ENCODE assay signal across 1 cellular context in the genomic region with DNA sequence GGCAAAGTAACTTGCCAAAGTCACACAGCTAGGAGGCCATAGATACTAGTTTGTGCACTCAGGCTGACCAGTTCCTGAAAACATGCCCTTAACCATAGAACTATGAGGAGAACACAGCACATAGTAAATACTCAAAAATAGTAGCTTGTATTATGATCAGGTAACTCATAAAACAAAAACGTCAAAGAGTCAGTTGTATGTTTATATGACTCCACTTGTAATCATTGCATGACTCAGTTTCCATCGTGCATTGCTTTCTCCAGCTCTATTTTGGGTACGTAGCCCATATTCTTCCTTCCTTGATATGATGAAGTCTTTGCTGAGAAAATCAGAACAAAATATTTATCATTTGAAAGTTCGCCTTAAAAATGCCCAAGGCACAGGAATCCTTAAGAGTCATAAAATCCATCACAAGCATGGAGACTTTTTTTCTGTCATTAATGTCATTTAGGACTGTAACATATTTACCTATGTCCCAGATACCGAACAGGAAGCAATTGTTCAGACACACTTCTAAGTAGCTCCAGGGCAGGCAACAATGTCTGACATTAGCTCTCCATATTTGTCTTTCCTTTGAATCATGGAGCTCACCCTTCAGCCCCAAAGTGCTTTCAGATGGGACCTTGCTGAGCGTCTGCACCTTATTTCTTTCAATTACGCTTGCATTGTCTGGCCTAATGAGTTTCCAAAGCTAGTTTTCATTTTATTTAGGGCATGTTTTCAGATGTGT.
TF ChIP-seq lines count a peak whose summit lies in the region.

No MANE protein-coding gene starts in this region.

TF ChIP-seq in IMR-90, 13 proteins besides CTCF, POLR2A, EP300 and RAD21:
- TF ChIP-seq RFX5 (IDR thresholded peaks at IDR 0.05; ENCODE audit: low read depth, low read length) (no peak), BHLHE40 (IDR thresholded peaks at IDR 0.05; ENCODE audit: low read depth, low read length) (no peak), FOS (IDR thresholded peaks at IDR 0.05; ENCODE audit: low read depth, low read length) (no peak), CHD1 (IDR thresholded peaks at IDR 0.05; ENCODE audit: low read depth, low read length) (no peak), RCOR1 (IDR thresholded peaks at IDR 0.05; ENCODE audit: insufficient replicate concordance, low read length) (no peak), NFE2L2 (IDR thresholded peaks at IDR 0.05; ENCODE audit: low read depth, low read length) (no peak), MAZ (IDR thresholded peaks at IDR 0.05; ENCODE audit: borderline replicate concordance, low read depth, low read length) (no peak), CEBPB (IDR thresholded peaks at IDR 0.05; ENCODE audit: low read depth, low read length) (no peak), MXI1 (IDR thresholded peaks at IDR 0.05; ENCODE audit: borderline replicate concordance, low read depth, low read length) (no peak)
